ENCODE assay signal across 8 cellular contexts in genomic region chr22:41543854-41544670, GRCh38.
DNase-seq lines count a peak whose midpoint lies in the region; ATAC-seq and FAIRE-seq lines count a peak whose summit lies in the region.

Gene POLR3H (minus strand): TSS chr22:41544470. CDS start chr22:41544101, 369 bp downstream.

- peaks cover 46% of the 10 kb centered on the region for H4K20me1 ChIP-seq in BLaER1

- H3K4me3 ChIP-seq in BLaER1: peak within 1 kb of the TSS; percentile 92

- DNase-seq in GM19239 (ENCODE audit: insufficient read length, low spot score) (peak; percentile 95), NCI-H524 treated with DMSO at 0.1 percent for 48 hours (lab: John Stamatoyannopoulos, UW) (peak; percentile 81)
- peak; percentile 97 for DNase-seq in activated CD4-positive, alpha-beta T cell treated with anti-CD3 and anti-CD28 coated beads for 4 hours
- peak; percentile 95 to 97 for DNase-seq in stimulated activated CD4-positive, alpha-beta T cell treated with anti-CD3 and anti-CD28 coated beads, Interleukin-1b, Interleukin-23, amount 100 ng/mL, for 4 hours (ENCODE audit: low read depth in 2 of 2)

- H3K27ac ChIP-seq in BLaER1 (peak within 1 kb of the TSS; percentile 93), cingulate gyrus (ENCODE audit: low read depth, low read length) (peak within 1 kb of the TSS; percentile 92), layer of hippocampus (ENCODE audit: low read depth, low read length) (peak within 1 kb of the TSS; percentile 92)

- peak within 1 kb of the TSS; percentile 91 for H3K4me2 ChIP-seq in BLaER1

- no peaks in the 10 kb centered on the region for H3K27me3 ChIP-seq in BLaER1
- H3K27me3 ChIP-seq in layer of hippocampus (ENCODE audit: control insufficient read depth, insufficient read depth, low read length): no peaks in the 10 kb centered on the region

- ATAC-seq in HG03457 (IDR thresholded peaks at IDR 0.05; ENCODE audit: unreplicated experiment): peak; percentile 73

- FAIRE-seq in GM19239 (lab: Jason Lieb, UNC): peak; percentile 94

- H3K9ac ChIP-seq in BLaER1: peak within 1 kb of the TSS; percentile 97

- H3K9me3 ChIP-seq in BLaER1: no peaks in the 10 kb centered on the region

- H3K36me3 ChIP-seq in BLaER1: peaks cover 25% of the 10 kb centered on the region

- H3K4me1 ChIP-seq in BLaER1: peaks cover 41% of the 10 kb centered on the region

Comparison
In these comparisons a context has a peak if more than half of its experiments do, and no peak if none do; other contexts are left out.
1. Peak in every context shown above with its lines: DNase-seq, ATAC-seq, H3K4me3 ChIP-seq and H3K27ac ChIP-seq.